In the genomic region with DNA sequence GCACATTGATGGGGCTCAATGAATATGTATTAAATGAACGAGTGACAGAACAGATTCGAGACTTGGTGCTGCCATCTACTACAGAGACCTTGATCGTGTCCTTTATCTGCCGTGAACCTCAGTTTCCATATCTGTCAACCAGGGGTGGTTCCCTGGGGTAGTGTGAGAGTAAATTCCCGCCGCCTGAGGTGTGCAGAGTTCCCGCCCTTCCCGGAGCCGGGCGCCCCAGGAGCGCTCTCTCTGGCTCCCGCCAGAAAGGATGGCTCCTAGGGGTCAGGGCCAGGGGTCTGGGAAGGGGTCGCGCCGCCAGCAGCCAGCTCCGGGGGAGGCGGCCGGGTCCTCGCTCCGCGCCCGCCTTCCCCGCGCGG, we compare ENCODE assay signal across 9 cellular contexts. TPM values are rescaled to one million over a fixed set of nuclear protein-coding genes. Genes with fewer than 3 reads are reported as not detected.
DNase-seq lines count a peak whose midpoint lies in the region; ATAC-seq, FAIRE-seq and TF ChIP-seq lines count a peak whose summit lies in the region.
"Had no signal": no experiment of that assay in that cellular context is flagged by ENCODE, and none has a peak within 500 bp of the region (broad histone marks: within the 10 kb centered on the region; RNA-seq: fewer than 3 reads in every experiment).

No MANE protein-coding gene starts in this region.

- H3K4me1 ChIP-seq in GM12878 (ENCODE audit: control insufficient read depth, insufficient read depth, low read length) = no peaks in the 10 kb centered on the region
- peaks cover 28% of the 10 kb centered on the region for H3K4me1 ChIP-seq in HepG2 (ENCODE audit: insufficient read depth, low read length)
- H3K4me1 ChIP-seq in tibial nerve = peaks cover 0 to 69% (median 22%) of the 10 kb centered on the region in 4 donors

- ATAC-seq in activated T-cell treated with anti-CD3 and anti-CD28 coated beads, Interleukin-2, amount 50 U/mL, for 72 hours (replicated peaks in 1 of 2) = no peak
- ATAC-seq in GM12878 (no peak), HepG2 (no peak), HG02571 (IDR thresholded peaks at IDR 0.05; ENCODE audit: unreplicated experiment) (no peak)

- POLR2A ChIA-PET in GM12878 (lab: Charles Lee) (no interaction called here), HepG2 (lab: Yijun Ruan, JAX) (no interaction called here)

- RAD21 ChIA-PET in GM12878 (lab: Charles Lee; ENCODE audit: unreplicated experiment) = no interaction called here

- in situ Hi-C loops in GM12878 (cut with MboI) (no loop called here), HepG2 (cut with HindIII; ENCODE audit: extremely low pct_ligation_motif_present, low pct_unique_long_range_greater_than_20kb) (no loop called here)

- H3K27me3 ChIP-seq in GM12878 (replicated peaks in 1 of 2; ENCODE audit: control insufficient read depth in 2 of 2, insufficient read depth in 2 of 2, low read length in 1 of 2) (peaks cover 6 to 25% of the 10 kb centered on the region in 2 experiments), HepG2 (ENCODE audit: control insufficient read depth in 1 of 2, insufficient read depth in 2 of 2, low read length in 2 of 2) (peaks cover 2 to 18% of the 10 kb centered on the region in 2 experiments; a peak in 3 of 5 replicates), tibial nerve (no peaks in the 10 kb centered on the region)

- peak overlapping the region; percentile 39 to 57 for H3K4me3 Mint-ChIP-seq in activated T-cell treated with anti-CD3 and anti-CD28 coated beads, Interleukin-2, amount 50 U/mL, for 72 hours

- H3K36me3 ChIP-seq in GM12878 (ENCODE audit: control insufficient read depth in 2 of 2, insufficient read depth in 2 of 2, low read length in 1 of 2) = no peaks in the 10 kb centered on the region
- no peaks in the 10 kb centered on the region for H3K36me3 ChIP-seq in HepG2 (replicated peaks in 1 of 2; ENCODE audit: control insufficient read depth in 1 of 2, insufficient read depth in 2 of 2, low read length in 2 of 2)
- H3K36me3 ChIP-seq in tibial nerve = no peaks in the 10 kb centered on the region

- peaks cover 62% of the 10 kb centered on the region for H3K27me3 Mint-ChIP-seq in activated T-cell treated with anti-CD3 and anti-CD28 coated beads, Interleukin-2, amount 50 U/mL, for 72 hours (ENCODE audit: low read depth)

- intact Hi-C loops in GM12878 (cut with micrococcal nuclease; ENCODE audit: unreplicated experiment) (no loop called here), HepG2 (cut with micrococcal nuclease; ENCODE audit: unreplicated experiment) (no loop called here)

- H3K36me3 Mint-ChIP-seq in activated T-cell treated with anti-CD3 and anti-CD28 coated beads, Interleukin-2, amount 50 U/mL, for 72 hours (ENCODE audit: insufficient read depth in 2 of 2) = peaks cover 0 to 4% of the 10 kb centered on the region in 2 donors

- TF ChIP-seq RAD21 in GM12878 (IDR thresholded peaks at IDR 0.05; ENCODE audit: insufficient read depth, low read depth, low read length) (no peak), HepG2 (CRISPR knock-in tag; IDR thresholded peaks at IDR 0.05) (no peak)

- H3K4me2 ChIP-seq in GM12878 (ENCODE audit: control insufficient read depth, insufficient read depth) (peak overlapping the region; percentile 38; the same call in 1 of the 2 replicates), HepG2 (ENCODE audit: low read depth, low read length) (peak overlapping the region; percentile 68)

- H3K27ac Mint-ChIP-seq in activated T-cell treated with anti-CD3 and anti-CD28 coated beads, Interleukin-2, amount 50 U/mL, for 72 hours = no peak overlapping the region
- H3K27ac Mint-ChIP-seq: naive B cell had no signal

- CTCF ChIA-PET in GM12878 (lab: Yijun Ruan, JAX) (no interaction called here), HepG2 (lab: Yijun Ruan, JAX; ENCODE audit: low intra/inter-chr PET ratio, low total read pairs) (no interaction called here)

- no peaks in the 10 kb centered on the region for H3K9me3 Mint-ChIP-seq in activated T-cell treated with anti-CD3 and anti-CD28 coated beads, Interleukin-2, amount 50 U/mL, for 72 hours

- SMC1A ChIA-PET in GM12878 (lab: Charles Lee; ENCODE audit: uncharacterized antibody, unreplicated experiment) = no interaction called here

- TF ChIP-seq CTCF in GM12878 (IDR thresholded peaks at IDR 0.05 in 2 of 3, conservative IDR thresholded peaks at IDR 0.05 in 1 of 3; ENCODE audit: control insufficient read depth in 2 of 3, extremely low read depth in 1 of 3, insufficient read depth in 1 of 3, low read depth in 3 of 3, low read length in 3 of 3) (no peak), HepG2 (CRISPR knock-in tag; IDR thresholded peaks at IDR 0.05) (no peak), tibial nerve (IDR thresholded peaks at IDR 0.05) (no peak)

- 2% methylated on average over 25 of the region's 25 CpGs for WGBS in GM12878 (ENCODE audit: insufficient coverage, insufficient replicate concordance, low lambda C conversion rate, missing lambda C conversion rate)
- WGBS in HepG2 (ENCODE audit: low lambda C conversion rate) = 51% methylated on average over 4 of the region's 25 CpGs
- 6 to 7% methylated on average over 15 to 16 of the region's 25 CpGs for WGBS in tibial nerve, 2 donors

- FAIRE-seq in GM12878 (lab: Jason Lieb, UNC) (no peak), HepG2 (lab: Jason Lieb, UNC) (no peak)

- no peak overlapping the region for H2AFZ ChIP-seq in GM12878 (ENCODE audit: control insufficient read depth, low read depth, low read length)
- no peak overlapping the region for H2AFZ ChIP-seq in HepG2 (ENCODE audit: low read length)

- H3K9ac ChIP-seq in GM12878 (ENCODE audit: control insufficient read depth, insufficient read depth, low read length) = no peak overlapping the region
- H3K9ac ChIP-seq in HepG2 (ENCODE audit: insufficient read depth, low read depth, low read length) = no peak overlapping the region

- TF ChIP-seq POLR2A in GM12878 (IDR thresholded peaks at IDR 0.05; ENCODE audit: low read depth, low read length) (no peak), HepG2 (IDR thresholded peaks at IDR 0.05; ENCODE audit: insufficient read depth in 1 of 2, low read depth in 2 of 2, low read length in 2 of 2) (no peak), tibial nerve (IDR thresholded peaks at IDR 0.05) (no peak), erythroblast (IDR thresholded peaks at IDR 0.05; ENCODE audit: low read length) (no peak)

- H3K4me3 ChIP-seq in GM12878 (no peak overlapping the region), HepG2 (replicated peaks in 1 of 3; ENCODE audit: insufficient read depth in 1 of 3, low read depth in 2 of 3, low read length in 3 of 3) (0 out of 6 replicates have a peak overlapping the region, but pooled peaks of 1 of the 3 experiments have one; percentile 28), tibial nerve (peak overlapping the region; percentile 46 to 91 (median 67))

- H4K20me1 ChIP-seq in GM12878 (ENCODE audit: control insufficient read depth, insufficient read depth) (no peaks in the 10 kb centered on the region), HepG2 (ENCODE audit: insufficient read depth, low read length) (no peaks in the 10 kb centered on the region)

- H3K27ac ChIP-seq in GM12878 (ENCODE audit: control insufficient read depth, insufficient read depth) (no peak overlapping the region), HepG2 (ENCODE audit: extremely low read length, insufficient read depth, low read length) (no peak overlapping the region), tibial nerve (peak overlapping the region; percentile 37 to 93 (median 79))

- TF ChIP-seq EP300 in GM12878 (IDR thresholded peaks at IDR 0.05; ENCODE audit: borderline replicate concordance in 1 of 2, control insufficient read depth in 1 of 2, low read depth in 2 of 2, low read length in 2 of 2) (no peak), HepG2 (IDR thresholded peaks at IDR 0.05; ENCODE audit: low read depth in 2 of 2, low read length in 2 of 2) (no peak), HepG2 (CRISPR knock-in tag; IDR thresholded peaks at IDR 0.05; ENCODE audit: borderline replicate concordance) (no peak), tibial nerve (IDR thresholded peaks at IDR 0.05) (no peak)

- DNase-seq in activated T-cell treated with anti-CD3 and anti-CD28 coated beads, Interleukin-2, amount 50 U/mL, for 72 hours = no peak
- no peak for DNase-seq in activated T-cell treated with anti-CD3 and anti-CD28 coated beads for 4 hours
- DNase-seq in GM12878 (ENCODE audit: low read depth, low spot score) = no peak
- no peak for DNase-seq in HepG2 (ENCODE audit: low spot score)
- no peak for DNase-seq in tibial nerve (ENCODE audit: low spot score in 2 of 2)
- no peak for DNase-seq in amygdala (lab: John Stamatoyannopoulos, UW)
- DNase-seq in erythroblast (lab: John Stamatoyannopoulos, UW) = no peak
- DNase-seq: naive B cell had no signal

- BruUV-seq in GM12878 (replicated peaks; lab: Mats Ljungman, UMichigan) (no TSS peak), HepG2 (replicated peaks; lab: Mats Ljungman, UMichigan) (no TSS peak)

- H3K9me3 ChIP-seq in GM12878 (replicated peaks; ENCODE audit: control insufficient read depth, insufficient read depth, low read length) (no peaks in the 10 kb centered on the region), HepG2 (ENCODE audit: low read length) (no peaks in the 10 kb centered on the region), tibial nerve (no peaks in the 10 kb centered on the region)

- H3K79me2 ChIP-seq in GM12878 (ENCODE audit: control insufficient read depth, insufficient read depth, low read length) (no peaks in the 10 kb centered on the region), HepG2 (ENCODE audit: insufficient read depth, low read length) (no peaks in the 10 kb centered on the region)

- H3K4me1 Mint-ChIP-seq in activated T-cell treated with anti-CD3 and anti-CD28 coated beads, Interleukin-2, amount 50 U/mL, for 72 hours (ENCODE audit: low read depth) = no peaks in the 10 kb centered on the region

RNA-seq across cellular contexts. Expression of a gene that starts 0.3 kb away (rescaled TPM):
- total RNA-seq in activated T-cell treated with anti-CD3 and anti-CD28 coated beads, Interleukin-2, amount 50 U/mL, for 72 hours = under 1 TPM; 0.05 to 0.12 TPM
- 0.02 and 0.04 TPM in 2 replicates for total RNA-seq in GM12878 (2013; cell fraction: nucleolus; rRNA removed)
- total RNA-seq in GM12878 (2014; rRNA removed) (under 0.01 TPM in 1 of 2 replicates, not detected in the other), GM12878 (2014; rRNA removed; fragmentation: Illumina TruSeq; extraction: Trizol) (under 0.01 TPM in 1 of 2 replicates, not detected in the other), GM12878 (2021) (0.05 and 0.08 TPM in 2 replicates), HepG2 (2016; rRNA removed; fragmentation: Illumina TruSeq; extraction: Trizol) (0.04 and 0.06 TPM in 2 replicates), tibial nerve (10 to 100 TPM; 16.3 to 30.6 (median 22.7) TPM)
- polyA plus RNA-seq in GM12878 (2011; ENCODE audit: low read depth) = 0.92 TPM
- polyA plus RNA-seq in GM12878 (2011; rRNA removed) (under 0.01 TPM in 1 of 2 replicates, not detected in the other), GM12878 (2014; fragmentation: Illumina TruSeq; extraction: Trizol) (0.01 TPM in 1 of 2 replicates, not detected in the other), GM12878 (2014; fragmentation: Nextera tagmentation; extraction: Ambion mirVana) (under 1 TPM; 0.22 to 0.31 TPM), GM12878 (2014; rRNA removed) (0.01 TPM in 1 of 2 replicates, not detected in the other), GM12878 (2016; fragmentation: Nextera tagmentation; extraction: Ambion mirVana) (1 to 10 TPM; 1.0 to 1.2 TPM), HepG2 (2011; rRNA removed) (0.01 TPM in 1 of 2 replicates, not detected in the other)
- not detected in 2 replicates for polyA plus RNA-seq in GM12878 (2011; cell fraction: cytosol; rRNA removed)
- not detected in 2 replicates for polyA plus RNA-seq in GM12878 (2011; cell fraction: nucleus; rRNA removed)
- polyA plus RNA-seq in GM12878 (2012) = 0.42 and 0.51 TPM in 2 replicates
- polyA minus RNA-seq in GM12878 (2011; rRNA and poly(A)+ RNA removed) = 0.37 TPM in 1 of 2 replicates, not detected in the other
- not detected in 2 replicates for polyA minus RNA-seq in GM12878 (2011; cell fraction: cytosol; rRNA and poly(A)+ RNA removed)
- polyA minus RNA-seq in GM12878 (2011; cell fraction: nucleus; rRNA and poly(A)+ RNA removed) = under 0.01 TPM in 1 of 2 replicates, not detected in the other
- under 0.01 TPM in 1 of 2 replicates, not detected in the other for total RNA-seq in HepG2 (2016; cell fraction: cytosol; rRNA removed; fragmentation: Illumina TruSeq; extraction: Trizol; ENCODE audit: low read depth)
- total RNA-seq in HepG2 (2016; cell fraction: insoluble cytoplasmic fraction; rRNA removed; fragmentation: Illumina TruSeq; extraction: Trizol) = 0.04 and 0.06 TPM in 2 replicates
- total RNA-seq in HepG2 (2016; cell fraction: membrane; rRNA removed; fragmentation: Illumina TruSeq; extraction: Trizol) = 0.03 and 0.07 TPM in 2 replicates
- 0.06 and 0.09 TPM in 2 replicates for total RNA-seq in HepG2 (2016; cell fraction: nucleus; rRNA removed; fragmentation: Illumina TruSeq; extraction: Trizol)
- polyA plus RNA-seq in HepG2 (2011; cell fraction: cytosol; rRNA removed) = 0.01 TPM in 1 of 2 replicates, not detected in the other
- polyA plus RNA-seq in HepG2 (2011; cell fraction: nucleus; rRNA removed) = not detected in 2 replicates
- 0.15 and 0.29 TPM in 2 replicates for polyA plus RNA-seq in HepG2 (2012)
- not detected in 2 replicates for polyA plus RNA-seq in HepG2 (2016; cell fraction: cytosol; fragmentation: Illumina TruSeq; extraction: Trizol; ENCODE audit: low read depth)
- polyA plus RNA-seq in HepG2 (2016; cell fraction: insoluble cytoplasmic fraction; fragmentation: Illumina TruSeq; extraction: Trizol; ENCODE audit: low read depth) = 0.05 TPM in 1 of 2 replicates, not detected in the other
- not detected in 2 replicates for polyA plus RNA-seq in HepG2 (2016; cell fraction: membrane; fragmentation: Illumina TruSeq; extraction: Trizol; ENCODE audit: low read depth)
- 0.04 and 0.13 TPM in 2 replicates for polyA plus RNA-seq in HepG2 (2016; cell fraction: nucleus; fragmentation: Illumina TruSeq; extraction: Trizol; ENCODE audit: insufficient read depth, low read depth)
- polyA minus RNA-seq in HepG2 (2011; rRNA and poly(A)+ RNA removed; ENCODE audit: low replicate concordance) = 0.06 and 0.87 TPM in 2 replicates
- not detected in 2 replicates for polyA minus RNA-seq in HepG2 (2011; cell fraction: cytosol; rRNA and poly(A)+ RNA removed)
- polyA minus RNA-seq in HepG2 (2011; cell fraction: nucleus; rRNA and poly(A)+ RNA removed) = under 0.01 and 0.12 TPM in 2 replicates

Comparison
In these comparisons a context has a peak if more than half of its experiments do, and no peak if none do; other contexts are left out.
1. H3K27ac ChIP-seq: peak in tibial nerve (4 of 4); none in GM12878 (single experiment) and HepG2 (single experiment).
2. RNA of a gene that starts 0.3 kb away (total RNA-seq): 16.3 to 30.6 TPM in tibial nerve; 0.05 to 0.12 TPM in activated T-cell treated with anti-CD3 and anti-CD28 coated beads, Interleukin-2, amount 50 U/mL, for 72 hours, under 0.01 to 0.09 TPM in HepG2 and under 0.01 to 0.08 TPM in GM12878; every median in the first group is over 10 times any median in the second.